In the genomic region with DNA sequence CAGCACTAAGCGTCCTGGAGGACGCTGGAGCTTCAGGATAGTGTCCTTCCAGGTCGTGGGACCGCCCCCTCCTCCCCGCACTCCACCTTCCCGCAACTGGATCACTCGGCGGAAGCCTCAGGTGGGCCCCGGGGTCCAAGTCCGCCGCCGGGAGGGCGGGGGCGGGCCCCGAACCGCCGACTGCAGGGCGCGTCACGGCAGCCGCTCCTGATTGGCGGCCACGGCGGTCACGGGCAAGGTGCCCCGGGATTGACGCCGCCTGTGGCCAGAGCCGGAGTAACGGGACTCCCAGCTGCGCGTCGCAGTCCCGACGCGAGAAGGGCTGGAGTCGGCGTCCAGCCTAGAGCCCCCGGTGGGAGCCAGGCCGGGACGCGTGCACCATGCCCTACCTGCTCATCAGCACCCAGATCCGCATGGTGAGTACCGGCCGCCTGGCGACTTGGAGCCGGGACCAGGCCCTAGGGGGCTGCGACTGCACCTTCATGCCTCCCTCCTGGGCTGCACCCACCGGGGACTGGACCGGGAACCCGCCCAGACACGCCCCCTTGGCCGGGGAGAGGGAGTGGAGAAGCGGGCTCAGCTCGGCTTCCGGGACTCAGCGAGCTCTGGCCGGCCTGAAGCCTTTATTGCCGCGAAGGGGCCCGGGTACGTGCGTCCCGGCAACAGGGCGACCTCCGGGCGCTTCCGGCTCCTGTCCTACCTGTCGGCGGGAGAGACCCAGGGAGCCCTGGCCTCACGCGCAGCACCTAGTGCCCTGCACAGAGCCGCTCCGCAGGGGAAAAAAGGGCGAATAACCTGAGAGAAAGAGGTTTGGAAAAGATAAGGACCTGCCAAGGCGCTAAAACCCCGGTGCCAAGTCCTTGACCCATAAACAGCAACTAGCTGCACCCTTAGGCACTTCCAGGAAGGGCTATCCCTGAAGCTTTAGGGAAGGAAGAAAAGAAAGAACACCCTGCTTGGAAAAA, we compare ENCODE assay signal across 1 cellular context.
TF ChIP-seq lines count a peak whose summit lies in the region.

A gene (plus strand): TSS at position 268 of the 965 bp plus-strand sequence. CDS start 113 bp downstream, at position 381.

TF ChIP-seq in K562, 482 proteins besides CTCF, POLR2A, EP300 and RAD21 (continued from another document):
- TF ChIP-seq, protein P1, sequence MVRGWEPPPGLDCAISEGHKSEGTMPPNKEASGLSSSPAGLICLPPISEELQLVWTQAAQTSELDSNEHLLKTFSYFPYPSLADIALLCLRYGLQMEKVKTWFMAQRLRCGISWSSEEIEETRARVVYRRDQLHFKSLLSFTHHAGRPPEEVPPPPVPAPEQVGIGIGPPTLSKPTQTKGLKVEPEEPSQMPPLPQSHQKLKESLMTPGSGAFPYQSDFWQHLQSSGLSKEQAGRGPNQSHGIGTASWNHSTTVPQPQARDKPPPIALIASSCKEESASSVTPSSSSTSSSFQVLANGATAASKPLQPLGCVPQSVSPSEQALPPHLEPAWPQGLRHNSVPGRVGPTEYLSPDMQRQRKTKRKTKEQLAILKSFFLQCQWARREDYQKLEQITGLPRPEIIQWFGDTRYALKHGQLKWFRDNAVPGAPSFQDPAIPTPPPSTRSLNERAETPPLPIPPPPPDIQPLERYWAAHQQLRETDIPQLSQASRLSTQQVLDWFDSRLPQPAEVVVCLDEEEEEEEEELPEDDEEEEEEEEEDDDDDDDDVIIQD (CRISPR knock-in tag; IDR thresholded peaks at IDR 0.05): no peak
- TF ChIP-seq CXXC5 (CRISPR knock-in tag; IDR thresholded peaks at IDR 0.05) (peak; percentile 67), ZNF785 (CRISPR knock-in tag; IDR thresholded peaks at IDR 0.05) (no peak), ZNF253 (CRISPR knock-in tag; conservative IDR thresholded peaks at IDR 0.05) (no peak), BRCA1 (IDR thresholded peaks at IDR 0.05) (no peak), BRCA1 (CRISPR knock-in tag; IDR thresholded peaks at IDR 0.05) (no peak), PHF20 (IDR thresholded peaks at IDR 0.05; ENCODE audit: partially characterized antibody) (peak; percentile 75), RUNX1 (IDR thresholded peaks at IDR 0.05; ENCODE audit: low read depth) (no peak), NCOA2 (IDR thresholded peaks at IDR 0.05; ENCODE audit: partially characterized antibody in 2 of 2) (no peak), SMARCE1 (IDR thresholded peaks at IDR 0.05) (no peak), TAF15 (IDR thresholded peaks at IDR 0.05; ENCODE audit: low read depth, low read length) (no peak), SREBF2 (CRISPR knock-in tag; IDR thresholded peaks at IDR 0.05) (no peak)
- TF ChIP-seq, protein P2, sequence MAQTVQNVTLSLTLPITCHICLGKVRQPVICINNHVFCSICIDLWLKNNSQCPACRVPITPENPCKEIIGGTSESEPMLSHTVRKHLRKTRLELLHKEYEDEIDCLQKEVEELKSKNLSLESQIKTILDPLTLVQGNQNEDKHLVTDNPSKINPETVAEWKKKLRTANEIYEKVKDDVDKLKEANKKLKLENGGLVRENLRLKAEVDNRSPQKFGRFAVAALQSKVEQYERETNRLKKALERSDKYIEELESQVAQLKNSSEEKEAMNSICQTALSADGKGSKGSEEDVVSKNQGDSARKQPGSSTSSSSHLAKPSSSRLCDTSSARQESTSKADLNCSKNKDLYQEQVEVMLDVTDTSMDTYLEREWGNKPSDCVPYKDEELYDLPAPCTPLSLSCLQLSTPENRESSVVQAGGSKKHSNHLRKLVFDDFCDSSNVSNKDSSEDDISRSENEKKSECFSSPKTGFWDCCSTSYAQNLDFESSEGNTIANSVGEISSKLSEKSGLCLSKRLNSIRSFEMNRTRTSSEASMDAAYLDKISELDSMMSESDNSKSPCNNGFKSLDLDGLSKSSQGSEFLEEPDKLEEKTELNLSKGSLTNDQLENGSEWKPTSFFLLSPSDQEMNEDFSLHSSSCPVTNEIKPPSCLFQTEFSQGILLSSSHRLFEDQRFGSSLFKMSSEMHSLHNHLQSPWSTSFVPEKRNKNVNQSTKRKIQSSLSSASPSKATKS (CRISPR knock-in tag; IDR thresholded peaks at IDR 0.05): no peak
- TF ChIP-seq, protein P3, sequence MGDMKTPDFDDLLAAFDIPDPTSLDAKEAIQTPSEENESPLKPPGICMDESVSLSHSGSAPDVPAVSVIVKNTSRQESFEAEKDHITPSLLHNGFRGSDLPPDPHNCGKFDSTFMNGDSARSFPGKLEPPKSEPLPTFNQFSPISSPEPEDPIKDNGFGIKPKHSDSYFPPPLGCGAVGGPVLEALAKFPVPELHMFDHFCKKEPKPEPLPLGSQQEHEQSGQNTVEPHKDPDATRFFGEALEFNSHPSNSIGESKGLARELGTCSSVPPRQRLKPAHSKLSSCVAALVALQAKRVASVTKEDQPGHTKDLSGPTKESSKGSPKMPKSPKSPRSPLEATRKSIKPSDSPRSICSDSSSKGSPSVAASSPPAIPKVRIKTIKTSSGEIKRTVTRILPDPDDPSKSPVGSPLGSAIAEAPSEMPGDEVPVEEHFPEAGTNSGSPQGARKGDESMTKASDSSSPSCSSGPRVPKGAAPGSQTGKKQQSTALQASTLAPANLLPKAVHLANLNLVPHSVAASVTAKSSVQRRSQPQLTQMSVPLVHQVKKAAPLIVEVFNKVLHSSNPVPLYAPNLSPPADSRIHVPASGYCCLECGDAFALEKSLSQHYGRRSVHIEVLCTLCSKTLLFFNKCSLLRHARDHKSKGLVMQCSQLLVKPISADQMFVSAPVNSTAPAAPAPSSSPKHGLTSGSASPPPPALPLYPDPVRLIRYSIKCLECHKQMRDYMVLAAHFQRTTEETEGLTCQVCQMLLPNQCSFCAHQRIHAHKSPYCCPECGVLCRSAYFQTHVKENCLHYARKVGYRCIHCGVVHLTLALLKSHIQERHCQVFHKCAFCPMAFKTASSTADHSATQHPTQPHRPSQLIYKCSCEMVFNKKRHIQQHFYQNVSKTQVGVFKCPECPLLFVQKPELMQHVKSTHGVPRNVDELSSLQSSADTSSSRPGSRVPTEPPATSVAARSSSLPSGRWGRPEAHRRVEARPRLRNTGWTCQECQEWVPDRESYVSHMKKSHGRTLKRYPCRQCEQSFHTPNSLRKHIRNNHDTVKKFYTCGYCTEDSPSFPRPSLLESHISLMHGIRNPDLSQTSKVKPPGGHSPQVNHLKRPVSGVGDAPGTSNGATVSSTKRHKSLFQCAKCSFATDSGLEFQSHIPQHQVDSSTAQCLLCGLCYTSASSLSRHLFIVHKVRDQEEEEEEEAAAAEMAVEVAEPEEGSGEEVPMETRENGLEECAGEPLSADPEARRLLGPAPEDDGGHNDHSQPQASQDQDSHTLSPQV (IDR thresholded peaks at IDR 0.05): no peak
- TF ChIP-seq, protein P4, sequence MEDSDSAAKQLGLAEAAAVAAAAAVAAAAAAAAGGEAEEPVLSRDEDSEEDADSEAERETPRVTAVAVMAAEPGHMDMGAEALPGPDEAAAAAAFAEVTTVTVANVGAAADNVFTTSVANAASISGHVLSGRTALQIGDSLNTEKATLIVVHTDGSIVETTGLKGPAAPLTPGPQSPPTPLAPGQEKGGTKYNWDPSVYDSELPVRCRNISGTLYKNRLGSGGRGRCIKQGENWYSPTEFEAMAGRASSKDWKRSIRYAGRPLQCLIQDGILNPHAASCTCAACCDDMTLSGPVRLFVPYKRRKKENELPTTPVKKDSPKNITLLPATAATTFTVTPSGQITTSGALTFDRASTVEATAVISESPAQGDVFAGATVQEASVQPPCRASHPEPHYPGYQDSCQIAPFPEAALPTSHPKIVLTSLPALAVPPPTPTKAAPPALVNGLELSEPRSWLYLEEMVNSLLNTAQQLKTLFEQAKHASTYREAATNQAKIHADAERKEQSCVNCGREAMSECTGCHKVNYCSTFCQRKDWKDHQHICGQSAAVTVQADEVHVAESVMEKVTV (CRISPR knock-in tag; IDR thresholded peaks at IDR 0.05): no peak
- TF ChIP-seq, protein P5, sequence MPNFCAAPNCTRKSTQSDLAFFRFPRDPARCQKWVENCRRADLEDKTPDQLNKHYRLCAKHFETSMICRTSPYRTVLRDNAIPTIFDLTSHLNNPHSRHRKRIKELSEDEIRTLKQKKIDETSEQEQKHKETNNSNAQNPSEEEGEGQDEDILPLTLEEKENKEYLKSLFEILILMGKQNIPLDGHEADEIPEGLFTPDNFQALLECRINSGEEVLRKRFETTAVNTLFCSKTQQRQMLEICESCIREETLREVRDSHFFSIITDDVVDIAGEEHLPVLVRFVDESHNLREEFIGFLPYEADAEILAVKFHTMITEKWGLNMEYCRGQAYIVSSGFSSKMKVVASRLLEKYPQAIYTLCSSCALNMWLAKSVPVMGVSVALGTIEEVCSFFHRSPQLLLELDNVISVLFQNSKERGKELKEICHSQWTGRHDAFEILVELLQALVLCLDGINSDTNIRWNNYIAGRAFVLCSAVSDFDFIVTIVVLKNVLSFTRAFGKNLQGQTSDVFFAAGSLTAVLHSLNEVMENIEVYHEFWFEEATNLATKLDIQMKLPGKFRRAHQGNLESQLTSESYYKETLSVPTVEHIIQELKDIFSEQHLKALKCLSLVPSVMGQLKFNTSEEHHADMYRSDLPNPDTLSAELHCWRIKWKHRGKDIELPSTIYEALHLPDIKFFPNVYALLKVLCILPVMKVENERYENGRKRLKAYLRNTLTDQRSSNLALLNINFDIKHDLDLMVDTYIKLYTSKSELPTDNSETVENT (CRISPR knock-in tag; IDR thresholded peaks at IDR 0.05): peak; percentile 18; the same call in 1 of the 2 replicates
TF ChIP-seq in K562: peak in this region for 109.
